ENCODE assay signal across 1 cellular context in the genomic region with DNA sequence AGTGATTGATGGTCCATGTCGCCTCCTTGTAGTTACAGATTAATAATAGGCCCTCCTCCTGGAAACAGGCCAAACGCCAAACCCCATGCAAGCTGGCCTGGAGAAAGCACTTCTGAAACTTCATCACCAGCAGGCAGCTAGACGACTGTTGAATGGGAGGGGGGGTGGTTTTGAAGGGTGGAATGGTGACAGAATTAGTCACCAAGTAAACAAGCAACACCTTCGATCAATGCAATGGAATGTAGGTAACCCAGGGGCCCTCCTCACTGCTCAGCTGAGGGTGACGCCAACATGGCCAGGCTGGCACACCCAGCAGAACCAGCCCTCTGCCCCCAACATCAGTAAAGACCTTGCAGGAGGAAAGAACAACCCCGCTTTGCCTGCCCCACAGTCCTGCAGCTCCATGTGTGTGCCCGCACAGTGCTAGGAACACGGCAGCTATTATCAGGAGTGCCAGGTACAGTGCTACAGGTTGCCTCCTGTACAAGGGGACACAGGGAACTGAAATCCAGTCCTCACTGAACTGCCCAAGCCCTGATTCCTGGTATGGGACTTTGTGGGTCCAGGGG.
A peak's percentile ranks its signal among the peaks of the same experiment; 100 is the strongest.
TF ChIP-seq lines count a peak whose summit lies in the region.

No MANE protein-coding gene starts in this region.

TF ChIP-seq in HepG2, 621 proteins besides CTCF, POLR2A, EP300 and RAD21 (continued from another document and continues in another):
- TF ChIP-seq, protein P1, sequence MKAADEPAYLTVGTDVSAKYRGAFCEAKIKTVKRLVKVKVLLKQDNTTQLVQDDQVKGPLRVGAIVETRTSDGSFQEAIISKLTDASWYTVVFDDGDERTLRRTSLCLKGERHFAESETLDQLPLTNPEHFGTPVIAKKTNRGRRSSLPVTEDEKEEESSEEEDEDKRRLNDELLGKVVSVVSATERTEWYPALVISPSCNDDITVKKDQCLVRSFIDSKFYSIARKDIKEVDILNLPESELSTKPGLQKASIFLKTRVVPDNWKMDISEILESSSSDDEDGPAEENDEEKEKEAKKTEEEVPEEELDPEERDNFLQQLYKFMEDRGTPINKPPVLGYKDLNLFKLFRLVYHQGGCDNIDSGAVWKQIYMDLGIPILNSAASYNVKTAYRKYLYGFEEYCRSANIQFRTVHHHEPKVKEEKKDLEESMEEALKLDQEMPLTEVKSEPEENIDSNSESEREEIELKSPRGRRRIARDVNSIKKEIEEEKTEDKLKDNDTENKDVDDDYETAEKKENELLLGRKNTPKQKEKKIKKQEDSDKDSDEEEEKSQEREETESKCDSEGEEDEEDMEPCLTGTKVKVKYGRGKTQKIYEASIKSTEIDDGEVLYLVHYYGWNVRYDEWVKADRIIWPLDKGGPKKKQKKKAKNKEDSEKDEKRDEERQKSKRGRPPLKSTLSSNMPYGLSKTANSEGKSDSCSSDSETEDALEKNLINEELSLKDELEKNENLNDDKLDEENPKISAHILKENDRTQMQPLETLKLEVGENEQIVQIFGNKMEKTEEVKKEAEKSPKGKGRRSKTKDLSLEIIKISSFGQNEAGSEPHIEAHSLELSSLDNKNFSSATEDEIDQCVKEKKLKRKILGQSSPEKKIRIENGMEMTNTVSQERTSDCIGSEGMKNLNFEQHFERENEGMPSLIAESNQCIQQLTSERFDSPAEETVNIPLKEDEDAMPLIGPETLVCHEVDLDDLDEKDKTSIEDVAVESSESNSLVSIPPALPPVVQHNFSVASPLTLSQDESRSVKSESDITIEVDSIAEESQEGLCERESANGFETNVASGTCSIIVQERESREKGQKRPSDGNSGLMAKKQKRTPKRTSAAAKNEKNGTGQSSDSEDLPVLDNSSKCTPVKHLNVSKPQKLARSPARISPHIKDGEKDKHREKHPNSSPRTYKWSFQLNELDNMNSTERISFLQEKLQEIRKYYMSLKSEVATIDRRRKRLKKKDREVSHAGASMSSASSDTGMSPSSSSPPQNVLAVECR (CRISPR knock-in tag; IDR thresholded peaks at IDR 0.05; ENCODE audit: borderline replicate concordance) = peak; percentile 71; the same call in 1 of the 2 replicates
- TF ChIP-seq GLI4 (CRISPR knock-in tag; IDR thresholded peaks at IDR 0.05; ENCODE audit: borderline replicate concordance) (no peak; the same call in 1 of the 2 replicates), SIN3B (IDR thresholded peaks at IDR 0.05; ENCODE audit: low read length) (no peak), RBM22 (optimal IDR thresholded peaks at IDR 0.05; ENCODE audit: low read length) (no peak), GABPB1 (CRISPR knock-in tag; IDR thresholded peaks at IDR 0.05) (peak; percentile 56), ZNF326 (CRISPR knock-in tag; IDR thresholded peaks at IDR 0.05; ENCODE audit: borderline replicate concordance) (0 out of 2 replicates have a peak, but pooled peaks have one; percentile 53), TCF7 (IDR thresholded peaks at IDR 0.05; ENCODE audit: low read depth) (peak; percentile 64), ZNF264 (CRISPR knock-in tag; IDR thresholded peaks at IDR 0.05) (0 out of 2 replicates have a peak, but pooled peaks have one; percentile 63), HOXA5 (CRISPR knock-in tag; IDR thresholded peaks at IDR 0.05) (peak; percentile 99), POLR2AphosphoS2 (IDR thresholded peaks at IDR 0.05; ENCODE audit: low read depth, low read length) (no peak), CREM (IDR thresholded peaks at IDR 0.05) (peak; percentile 84), CREM (CRISPR knock-in tag; IDR thresholded peaks at IDR 0.05) (no peak), ZBTB21 (CRISPR knock-in tag; IDR thresholded peaks at IDR 0.05) (peak; percentile 71), MBD4 (IDR thresholded peaks at IDR 0.05; ENCODE audit: borderline replicate concordance, low read length) (no peak), STAT5B (CRISPR knock-in tag; IDR thresholded peaks at IDR 0.05) (no peak; the same call in 1 of the 2 replicates), KAT7 (CRISPR knock-in tag; IDR thresholded peaks at IDR 0.05; ENCODE audit: borderline replicate concordance) (peak; percentile 84; the same call in 1 of the 2 replicates), NCOA1 (CRISPR knock-in tag; IDR thresholded peaks at IDR 0.05) (0 out of 2 replicates have a peak, but pooled peaks have one; percentile 34), EED (CRISPR knock-in tag; IDR thresholded peaks at IDR 0.05) (no peak), TGIF2 (CRISPR knock-in tag; IDR thresholded peaks at IDR 0.05) (no peak), FOXO1 (CRISPR knock-in tag; IDR thresholded peaks at IDR 0.05) (peak; percentile 94), SIX1 (CRISPR knock-in tag; IDR thresholded peaks at IDR 0.05; ENCODE audit: borderline replicate concordance) (peak; percentile 71; the same call in 1 of the 2 replicates), CBX1 (IDR thresholded peaks at IDR 0.05; ENCODE audit: low read depth) (peak; percentile 77), ZNF563 (CRISPR knock-in tag; IDR thresholded peaks at IDR 0.05) (no peak), GTF3A (CRISPR knock-in tag; conservative IDR thresholded peaks at IDR 0.05) (peak; percentile 78; the same call in 1 of the 2 replicates), NR3C1 (CRISPR knock-in tag; IDR thresholded peaks at IDR 0.05) (no peak), NFIC (IDR thresholded peaks at IDR 0.05; ENCODE audit: low read length) (peak; percentile 93), ZBTB38 (CRISPR knock-in tag; IDR thresholded peaks at IDR 0.05) (peak; percentile 67), KAT8 (CRISPR knock-in tag; IDR thresholded peaks at IDR 0.05) (peak; percentile 81; the same call in 1 of the 2 replicates), KMT2A (CRISPR knock-in tag; IDR thresholded peaks at IDR 0.05) (0 out of 2 replicates have a peak, but pooled peaks have one; percentile 30), ZNF660 (CRISPR knock-in tag; IDR thresholded peaks at IDR 0.05; ENCODE audit: borderline replicate concordance, low read depth) (no peak), RELA (CRISPR knock-in tag; IDR thresholded peaks at IDR 0.05) (peak; percentile 86)
- TF ChIP-seq, protein P2, sequence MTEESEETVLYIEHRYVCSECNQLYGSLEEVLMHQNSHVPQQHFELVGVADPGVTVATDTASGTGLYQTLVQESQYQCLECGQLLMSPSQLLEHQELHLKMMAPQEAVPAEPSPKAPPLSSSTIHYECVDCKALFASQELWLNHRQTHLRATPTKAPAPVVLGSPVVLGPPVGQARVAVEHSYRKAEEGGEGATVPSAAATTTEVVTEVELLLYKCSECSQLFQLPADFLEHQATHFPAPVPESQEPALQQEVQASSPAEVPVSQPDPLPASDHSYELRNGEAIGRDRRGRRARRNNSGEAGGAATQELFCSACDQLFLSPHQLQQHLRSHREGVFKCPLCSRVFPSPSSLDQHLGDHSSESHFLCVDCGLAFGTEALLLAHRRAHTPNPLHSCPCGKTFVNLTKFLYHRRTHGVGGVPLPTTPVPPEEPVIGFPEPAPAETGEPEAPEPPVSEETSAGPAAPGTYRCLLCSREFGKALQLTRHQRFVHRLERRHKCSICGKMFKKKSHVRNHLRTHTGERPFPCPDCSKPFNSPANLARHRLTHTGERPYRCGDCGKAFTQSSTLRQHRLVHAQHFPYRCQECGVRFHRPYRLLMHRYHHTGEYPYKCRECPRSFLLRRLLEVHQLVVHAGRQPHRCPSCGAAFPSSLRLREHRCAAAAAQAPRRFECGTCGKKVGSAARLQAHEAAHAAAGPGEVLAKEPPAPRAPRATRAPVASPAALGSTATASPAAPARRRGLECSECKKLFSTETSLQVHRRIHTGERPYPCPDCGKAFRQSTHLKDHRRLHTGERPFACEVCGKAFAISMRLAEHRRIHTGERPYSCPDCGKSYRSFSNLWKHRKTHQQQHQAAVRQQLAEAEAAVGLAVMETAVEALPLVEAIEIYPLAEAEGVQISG (CRISPR knock-in tag; IDR thresholded peaks at IDR 0.05) = peak; percentile 78
- TF ChIP-seq, protein P3, sequence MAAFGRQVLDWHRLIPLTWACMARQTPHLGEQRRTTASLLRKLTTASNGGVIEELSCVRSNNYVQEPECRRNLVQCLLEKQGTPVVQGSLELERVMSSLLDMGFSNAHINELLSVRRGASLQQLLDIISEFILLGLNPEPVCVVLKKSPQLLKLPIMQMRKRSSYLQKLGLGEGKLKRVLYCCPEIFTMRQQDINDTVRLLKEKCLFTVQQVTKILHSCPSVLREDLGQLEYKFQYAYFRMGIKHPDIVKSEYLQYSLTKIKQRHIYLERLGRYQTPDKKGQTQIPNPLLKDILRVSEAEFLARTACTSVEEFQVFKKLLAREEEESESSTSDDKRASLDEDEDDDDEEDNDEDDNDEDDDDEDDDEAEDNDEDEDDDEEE (CRISPR knock-in tag; IDR thresholded peaks at IDR 0.05) = no peak
- TF ChIP-seq, protein P4, sequence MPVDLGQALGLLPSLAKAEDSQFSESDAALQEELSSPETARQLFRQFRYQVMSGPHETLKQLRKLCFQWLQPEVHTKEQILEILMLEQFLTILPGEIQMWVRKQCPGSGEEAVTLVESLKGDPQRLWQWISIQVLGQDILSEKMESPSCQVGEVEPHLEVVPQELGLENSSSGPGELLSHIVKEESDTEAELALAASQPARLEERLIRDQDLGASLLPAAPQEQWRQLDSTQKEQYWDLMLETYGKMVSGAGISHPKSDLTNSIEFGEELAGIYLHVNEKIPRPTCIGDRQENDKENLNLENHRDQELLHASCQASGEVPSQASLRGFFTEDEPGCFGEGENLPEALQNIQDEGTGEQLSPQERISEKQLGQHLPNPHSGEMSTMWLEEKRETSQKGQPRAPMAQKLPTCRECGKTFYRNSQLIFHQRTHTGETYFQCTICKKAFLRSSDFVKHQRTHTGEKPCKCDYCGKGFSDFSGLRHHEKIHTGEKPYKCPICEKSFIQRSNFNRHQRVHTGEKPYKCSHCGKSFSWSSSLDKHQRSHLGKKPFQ (CRISPR knock-in tag; IDR thresholded peaks at IDR 0.05; ENCODE audit: insufficient replicate concordance) = no peak
- TF ChIP-seq, protein P5, sequence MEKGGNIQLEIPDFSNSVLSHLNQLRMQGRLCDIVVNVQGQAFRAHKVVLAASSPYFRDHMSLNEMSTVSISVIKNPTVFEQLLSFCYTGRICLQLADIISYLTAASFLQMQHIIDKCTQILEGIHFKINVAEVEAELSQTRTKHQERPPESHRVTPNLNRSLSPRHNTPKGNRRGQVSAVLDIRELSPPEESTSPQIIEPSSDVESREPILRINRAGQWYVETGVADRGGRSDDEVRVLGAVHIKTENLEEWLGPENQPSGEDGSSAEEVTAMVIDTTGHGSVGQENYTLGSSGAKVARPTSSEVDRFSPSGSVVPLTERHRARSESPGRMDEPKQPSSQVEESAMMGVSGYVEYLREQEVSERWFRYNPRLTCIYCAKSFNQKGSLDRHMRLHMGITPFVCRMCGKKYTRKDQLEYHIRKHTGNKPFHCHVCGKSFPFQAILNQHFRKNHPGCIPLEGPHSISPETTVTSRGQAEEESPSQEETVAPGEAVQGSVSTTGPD (CRISPR knock-in tag; IDR thresholded peaks at IDR 0.05) = peak; percentile 99
- TF ChIP-seq, protein P6, sequence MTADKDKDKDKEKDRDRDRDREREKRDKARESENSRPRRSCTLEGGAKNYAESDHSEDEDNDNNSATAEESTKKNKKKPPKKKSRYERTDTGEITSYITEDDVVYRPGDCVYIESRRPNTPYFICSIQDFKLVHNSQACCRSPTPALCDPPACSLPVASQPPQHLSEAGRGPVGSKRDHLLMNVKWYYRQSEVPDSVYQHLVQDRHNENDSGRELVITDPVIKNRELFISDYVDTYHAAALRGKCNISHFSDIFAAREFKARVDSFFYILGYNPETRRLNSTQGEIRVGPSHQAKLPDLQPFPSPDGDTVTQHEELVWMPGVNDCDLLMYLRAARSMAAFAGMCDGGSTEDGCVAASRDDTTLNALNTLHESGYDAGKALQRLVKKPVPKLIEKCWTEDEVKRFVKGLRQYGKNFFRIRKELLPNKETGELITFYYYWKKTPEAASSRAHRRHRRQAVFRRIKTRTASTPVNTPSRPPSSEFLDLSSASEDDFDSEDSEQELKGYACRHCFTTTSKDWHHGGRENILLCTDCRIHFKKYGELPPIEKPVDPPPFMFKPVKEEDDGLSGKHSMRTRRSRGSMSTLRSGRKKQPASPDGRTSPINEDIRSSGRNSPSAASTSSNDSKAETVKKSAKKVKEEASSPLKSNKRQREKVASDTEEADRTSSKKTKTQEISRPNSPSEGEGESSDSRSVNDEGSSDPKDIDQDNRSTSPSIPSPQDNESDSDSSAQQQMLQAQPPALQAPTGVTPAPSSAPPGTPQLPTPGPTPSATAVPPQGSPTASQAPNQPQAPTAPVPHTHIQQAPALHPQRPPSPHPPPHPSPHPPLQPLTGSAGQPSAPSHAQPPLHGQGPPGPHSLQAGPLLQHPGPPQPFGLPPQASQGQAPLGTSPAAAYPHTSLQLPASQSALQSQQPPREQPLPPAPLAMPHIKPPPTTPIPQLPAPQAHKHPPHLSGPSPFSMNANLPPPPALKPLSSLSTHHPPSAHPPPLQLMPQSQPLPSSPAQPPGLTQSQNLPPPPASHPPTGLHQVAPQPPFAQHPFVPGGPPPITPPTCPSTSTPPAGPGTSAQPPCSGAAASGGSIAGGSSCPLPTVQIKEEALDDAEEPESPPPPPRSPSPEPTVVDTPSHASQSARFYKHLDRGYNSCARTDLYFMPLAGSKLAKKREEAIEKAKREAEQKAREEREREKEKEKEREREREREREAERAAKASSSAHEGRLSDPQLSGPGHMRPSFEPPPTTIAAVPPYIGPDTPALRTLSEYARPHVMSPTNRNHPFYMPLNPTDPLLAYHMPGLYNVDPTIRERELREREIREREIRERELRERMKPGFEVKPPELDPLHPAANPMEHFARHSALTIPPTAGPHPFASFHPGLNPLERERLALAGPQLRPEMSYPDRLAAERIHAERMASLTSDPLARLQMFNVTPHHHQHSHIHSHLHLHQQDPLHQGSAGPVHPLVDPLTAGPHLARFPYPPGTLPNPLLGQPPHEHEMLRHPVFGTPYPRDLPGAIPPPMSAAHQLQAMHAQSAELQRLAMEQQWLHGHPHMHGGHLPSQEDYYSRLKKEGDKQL (CRISPR knock-in tag; IDR thresholded peaks at IDR 0.05; ENCODE audit: low read depth) = peak; percentile 70; the same call in 1 of the 2 replicates
- TF ChIP-seq, protein P7, sequence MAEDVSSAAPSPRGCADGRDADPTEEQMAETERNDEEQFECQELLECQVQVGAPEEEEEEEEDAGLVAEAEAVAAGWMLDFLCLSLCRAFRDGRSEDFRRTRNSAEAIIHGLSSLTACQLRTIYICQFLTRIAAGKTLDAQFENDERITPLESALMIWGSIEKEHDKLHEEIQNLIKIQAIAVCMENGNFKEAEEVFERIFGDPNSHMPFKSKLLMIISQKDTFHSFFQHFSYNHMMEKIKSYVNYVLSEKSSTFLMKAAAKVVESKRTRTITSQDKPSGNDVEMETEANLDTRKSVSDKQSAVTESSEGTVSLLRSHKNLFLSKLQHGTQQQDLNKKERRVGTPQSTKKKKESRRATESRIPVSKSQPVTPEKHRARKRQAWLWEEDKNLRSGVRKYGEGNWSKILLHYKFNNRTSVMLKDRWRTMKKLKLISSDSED (CRISPR knock-in tag; IDR thresholded peaks at IDR 0.05) = no peak
- TF ChIP-seq, protein P8, sequence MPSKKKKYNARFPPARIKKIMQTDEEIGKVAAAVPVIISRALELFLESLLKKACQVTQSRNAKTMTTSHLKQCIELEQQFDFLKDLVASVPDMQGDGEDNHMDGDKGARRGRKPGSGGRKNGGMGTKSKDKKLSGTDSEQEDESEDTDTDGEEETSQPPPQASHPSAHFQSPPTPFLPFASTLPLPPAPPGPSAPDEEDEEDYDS (CRISPR knock-in tag; IDR thresholded peaks at IDR 0.05) = peak; percentile 80
- TF ChIP-seq, protein P9, sequence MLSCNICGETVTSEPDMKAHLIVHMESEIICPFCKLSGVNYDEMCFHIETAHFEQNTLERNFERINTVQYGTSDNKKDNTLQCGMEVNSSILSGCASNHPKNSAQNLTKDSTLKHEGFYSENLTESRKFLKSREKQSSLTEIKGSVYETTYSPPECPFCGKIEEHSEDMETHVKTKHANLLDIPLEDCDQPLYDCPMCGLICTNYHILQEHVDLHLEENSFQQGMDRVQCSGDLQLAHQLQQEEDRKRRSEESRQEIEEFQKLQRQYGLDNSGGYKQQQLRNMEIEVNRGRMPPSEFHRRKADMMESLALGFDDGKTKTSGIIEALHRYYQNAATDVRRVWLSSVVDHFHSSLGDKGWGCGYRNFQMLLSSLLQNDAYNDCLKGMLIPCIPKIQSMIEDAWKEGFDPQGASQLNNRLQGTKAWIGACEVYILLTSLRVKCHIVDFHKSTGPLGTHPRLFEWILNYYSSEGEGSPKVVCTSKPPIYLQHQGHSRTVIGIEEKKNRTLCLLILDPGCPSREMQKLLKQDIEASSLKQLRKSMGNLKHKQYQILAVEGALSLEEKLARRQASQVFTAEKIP (CRISPR knock-in tag; IDR thresholded peaks at IDR 0.05; ENCODE audit: borderline replicate concordance) = no peak
